In genomic region chr20:32823737-32824588, GRCh38 we compare ENCODE assay signal across 1 cellular context.
TF ChIP-seq lines count a peak whose summit lies in the region.

No MANE protein-coding gene starts in this region.

TF ChIP-seq in HepG2, 621 proteins besides CTCF, POLR2A, EP300 and RAD21 (continued from another document and continues in another):
- TF ChIP-seq MXD1 (CRISPR knock-in tag; IDR thresholded peaks at IDR 0.05) (no peak), MZF1 (CRISPR knock-in tag; IDR thresholded peaks at IDR 0.05; ENCODE audit: borderline replicate concordance) (no peak), HES4 (CRISPR knock-in tag; IDR thresholded peaks at IDR 0.05; ENCODE audit: borderline replicate concordance) (no peak), CEBPZ (IDR thresholded peaks at IDR 0.05; ENCODE audit: low read length) (no peak), ZNF629 (CRISPR knock-in tag; conservative IDR thresholded peaks at IDR 0.05) (no peak), ZNF672 (CRISPR knock-in tag; IDR thresholded peaks at IDR 0.05) (no peak), SNAPC2 (CRISPR knock-in tag; IDR thresholded peaks at IDR 0.05) (0 out of 2 replicates have a peak, but pooled peaks have one; percentile 8), MYNN (CRISPR knock-in tag; IDR thresholded peaks at IDR 0.05; ENCODE audit: low read depth) (no peak), GABPB1 (CRISPR knock-in tag; IDR thresholded peaks at IDR 0.05) (no peak), ZNF136 (CRISPR knock-in tag; IDR thresholded peaks at IDR 0.05; ENCODE audit: low read depth) (no peak), DZIP1 (CRISPR knock-in tag; IDR thresholded peaks at IDR 0.05) (no peak), MTA1 (CRISPR knock-in tag; IDR thresholded peaks at IDR 0.05; ENCODE audit: borderline replicate concordance) (no peak), SMAD9 (CRISPR knock-in tag; IDR thresholded peaks at IDR 0.05) (no peak), SRSF1 (optimal IDR thresholded peaks at IDR 0.05; ENCODE audit: low read depth, low read length) (no peak), ZIK1 (CRISPR knock-in tag; IDR thresholded peaks at IDR 0.05; ENCODE audit: borderline replicate concordance, low read depth) (no peak), SMAD1 (CRISPR knock-in tag; IDR thresholded peaks at IDR 0.05; ENCODE audit: borderline replicate concordance, low read depth) (no peak), ZNF264 (CRISPR knock-in tag; IDR thresholded peaks at IDR 0.05) (no peak; the same call in 1 of the 2 replicates), NCOR1 (IDR thresholded peaks at IDR 0.05; ENCODE audit: borderline replicate concordance, low read length) (peak; percentile 76; the same call in 1 of the 2 replicates), ETV6 (CRISPR knock-in tag; conservative IDR thresholded peaks at IDR 0.05) (0 out of 2 replicates have a peak, but pooled peaks have one; percentile 73), PAXIP1 (CRISPR knock-in tag; conservative IDR thresholded peaks at IDR 0.05) (peak; percentile 60), HOXD1 (CRISPR knock-in tag; IDR thresholded peaks at IDR 0.05) (0 out of 2 replicates have a peak, but pooled peaks have one; percentile 66), CEBPB (IDR thresholded peaks at IDR 0.05; ENCODE audit: borderline replicate concordance, low read depth, low read length) (peak; percentile 83), ZNF44 (CRISPR knock-in tag; IDR thresholded peaks at IDR 0.05) (no peak), ZFP1 (CRISPR knock-in tag; IDR thresholded peaks at IDR 0.05) (no peak), MXD3 (CRISPR knock-in tag; IDR thresholded peaks at IDR 0.05) (no peak), CC2D1A (CRISPR knock-in tag; IDR thresholded peaks at IDR 0.05) (no peak), BCL6 (CRISPR knock-in tag; IDR thresholded peaks at IDR 0.05) (no peak), MTF2 (CRISPR knock-in tag; IDR thresholded peaks at IDR 0.05; ENCODE audit: borderline replicate concordance) (no peak), ZNF563 (CRISPR knock-in tag; IDR thresholded peaks at IDR 0.05) (no peak), HNF4A (CRISPR knock-in tag; IDR thresholded peaks at IDR 0.05) (peak; percentile 93), DMAP1 (CRISPR knock-in tag; IDR thresholded peaks at IDR 0.05) (no peak), SOX6 (IDR thresholded peaks at IDR 0.05) (no peak), SOX6 (CRISPR knock-in tag; IDR thresholded peaks at IDR 0.05) (no peak; the same call in 1 of the 2 replicates), MIER3 (CRISPR knock-in tag; IDR thresholded peaks at IDR 0.05; ENCODE audit: borderline replicate concordance) (no peak), GABPA (IDR thresholded peaks at IDR 0.05; ENCODE audit: low read depth, low read length) (no peak), GABPA (CRISPR knock-in tag; IDR thresholded peaks at IDR 0.05; ENCODE audit: low read depth) (no peak), ISL2 (CRISPR knock-in tag; IDR thresholded peaks at IDR 0.05) (no peak), GATAD1 (CRISPR knock-in tag; IDR thresholded peaks at IDR 0.05) (no peak), ZFP36L1 (CRISPR knock-in tag; IDR thresholded peaks at IDR 0.05) (no peak), HOXA9 (CRISPR knock-in tag; IDR thresholded peaks at IDR 0.05; ENCODE audit: borderline replicate concordance) (no peak), KLF6 (CRISPR knock-in tag; IDR thresholded peaks at IDR 0.05) (no peak), ESRRA (CRISPR knock-in tag; IDR thresholded peaks at IDR 0.05; ENCODE audit: low read depth) (no peak), CBFB (CRISPR knock-in tag; IDR thresholded peaks at IDR 0.05) (no peak), CHCHD3 (CRISPR knock-in tag; IDR thresholded peaks at IDR 0.05) (no peak), NR2F2 (IDR thresholded peaks at IDR 0.05; ENCODE audit: borderline replicate concordance, low read depth) (no peak), ZNF776 (CRISPR knock-in tag; IDR thresholded peaks at IDR 0.05) (no peak), ELF4 (CRISPR knock-in tag; IDR thresholded peaks at IDR 0.05; ENCODE audit: borderline replicate concordance) (no peak), PCBP1 (IDR thresholded peaks at IDR 0.05; ENCODE audit: borderline replicate concordance, low read depth, low read length) (no peak), TFDP1 (CRISPR knock-in tag; IDR thresholded peaks at IDR 0.05; ENCODE audit: borderline replicate concordance) (no peak), CREB1 (IDR thresholded peaks at IDR 0.05) (no peak), CREB1 (CRISPR knock-in tag; IDR thresholded peaks at IDR 0.05) (no peak), SRSF9 (IDR thresholded peaks at IDR 0.05; ENCODE audit: borderline replicate concordance, insufficient read depth, low read depth, low read length, poor library complexity, severe bottlenecking) (no peak), ZNF616 (CRISPR knock-in tag; IDR thresholded peaks at IDR 0.05; ENCODE audit: low read depth) (0 out of 2 replicates have a peak, but pooled peaks have one; percentile 39), ZBTB7B (CRISPR knock-in tag; IDR thresholded peaks at IDR 0.05) (no peak), ZZZ3 (CRISPR knock-in tag; IDR thresholded peaks at IDR 0.05; ENCODE audit: borderline replicate concordance) (no peak), ZNF30 (CRISPR knock-in tag; IDR thresholded peaks at IDR 0.05) (no peak), RELA (CRISPR knock-in tag; IDR thresholded peaks at IDR 0.05) (no peak), ZNF589 (CRISPR knock-in tag; conservative IDR thresholded peaks at IDR 0.05) (no peak), RBAK (CRISPR knock-in tag; IDR thresholded peaks at IDR 0.05) (no peak), ZNF275 (CRISPR knock-in tag; IDR thresholded peaks at IDR 0.05; ENCODE audit: borderline replicate concordance) (no peak), ZFAT (CRISPR knock-in tag; conservative IDR thresholded peaks at IDR 0.05) (no peak), TCF7 (IDR thresholded peaks at IDR 0.05; ENCODE audit: low read depth) (no peak), FOXP1 (IDR thresholded peaks at IDR 0.05) (no peak), FOXP1 (CRISPR knock-in tag; IDR thresholded peaks at IDR 0.05) (peak; percentile 66), HCFC1 (IDR thresholded peaks at IDR 0.05; ENCODE audit: low read depth, low read length) (no peak), RCOR2 (CRISPR knock-in tag; IDR thresholded peaks at IDR 0.05) (peak; percentile 95), ZNF564 (CRISPR knock-in tag; IDR thresholded peaks at IDR 0.05) (no peak), ZFYVE20 (CRISPR knock-in tag; IDR thresholded peaks at IDR 0.05; ENCODE audit: borderline replicate concordance, low read depth) (no peak), FLYWCH1 (CRISPR knock-in tag; IDR thresholded peaks at IDR 0.05) (no peak), MEIS2 (CRISPR knock-in tag; IDR thresholded peaks at IDR 0.05) (no peak), ZNF878 (CRISPR knock-in tag; IDR thresholded peaks at IDR 0.05) (no peak), HBP1 (CRISPR knock-in tag; IDR thresholded peaks at IDR 0.05; ENCODE audit: low read depth) (no peak), NR3C1 (CRISPR knock-in tag; IDR thresholded peaks at IDR 0.05) (no peak)
